In genomic region chr10:73888514-73888913, GRCh38 we compare ENCODE assay signal across 10 cellular contexts. TPM values are rescaled to one million over a fixed set of nuclear protein-coding genes. Genes with fewer than 3 reads are reported as not detected.
A peak's percentile ranks its signal among the peaks of the same experiment; 100 is the strongest.
DNase-seq lines count a peak whose midpoint lies in the region; ATAC-seq and TF ChIP-seq lines count a peak whose summit lies in the region.
"Had no signal": no experiment of that assay in that cellular context is flagged by ENCODE, and none has a peak within 500 bp of the region (broad histone marks: within the 10 kb centered on the region; RNA-seq: fewer than 3 reads in every experiment).

No MANE protein-coding gene starts in this region.

- no peaks in the 10 kb centered on the region for H3K79me2 ChIP-seq in mesendoderm (ENCODE audit: control insufficient read depth, insufficient read depth, low read length)

- no peaks in the 10 kb centered on the region for H3K79me1 ChIP-seq in mesendoderm (ENCODE audit: low read length)

- WGBS in mesendoderm (ENCODE audit: extremely low coverage, insufficient coverage, low lambda C conversion rate): no CpG with 5 or more reads among the region's 5 CpGs

- DNase-seq in NCI-H345 (lab: John Stamatoyannopoulos, UW): peak; percentile 49
- no peak for DNase-seq in NCI-H345 treated with DMSO at 0.1 percent for 48 hours (lab: John Stamatoyannopoulos, UW; ENCODE audit: unreplicated experiment)
- DNase-seq in MCF 10A (ENCODE audit: unreplicated experiment): peak; percentile 56
- DNase-seq in mesendoderm: no peak
- DNase-seq in type B pancreatic cell (ENCODE audit: extremely low spot score, unreplicated experiment): no peak
- no peak for DNase-seq in activated naive CD4-positive, alpha-beta T cell treated with anti-CD3 and anti-CD28 coated beads, Interleukin-2, amount 50 U/mL, for 72 hours (ENCODE audit: low spot score in 2 of 2)
- no peak for DNase-seq in stimulated activated CD4-positive, alpha-beta T cell treated with anti-CD3 and anti-CD28 coated beads, Interleukin-4, amount 100 ng/mL, for 24 hours
- DNase-seq in HK-2 (ENCODE audit: unreplicated experiment): no peak
- DNase-seq: NCI-H524 treated with DMSO at 0.1 percent for 48 hours, retina had no signal

- intact Hi-C loops in MCF 10A (cut with micrococcal nuclease): loop anchor here (5.0 kb wide), 2 partner anchors 69 to 149 kb away; no protein-coding TSS in a partner anchor

- H4K5ac ChIP-seq in mesendoderm (ENCODE audit: low read length): no peak overlapping the region

- no peak overlapping the region for H3K9ac ChIP-seq in mesendoderm (ENCODE audit: low read length)

- no peak overlapping the region for H3K23ac ChIP-seq in mesendoderm (ENCODE audit: low read length)

- TF ChIP-seq CTCF in MCF 10A (IDR thresholded peaks at IDR 0.05; ENCODE audit: unreplicated experiment) (no peak), type B pancreatic cell (conservative IDR thresholded peaks at IDR 0.05) (no peak)

- peaks cover 66% of the 10 kb centered on the region for H3K4me1 Mint-ChIP-seq in MCF 10A (ENCODE audit: insufficient read depth, unreplicated experiment)
- H3K4me1 Mint-ChIP-seq in type B pancreatic cell (ENCODE audit: unreplicated experiment): peaks cover 43% of the 10 kb centered on the region

- TSS peak; percentile 40 for BruUV-seq in MCF 10A (replicated peaks; lab: Mats Ljungman, UMichigan)

- CTCF ChIA-PET in MCF 10A (lab: Yijun Ruan, JAX): interaction anchor here (0.7 to 21.1 kb wide), 8 partner anchors 9 to 192 kb away, joined by 3 to 658 read pairs (median 20); no protein-coding TSS in a partner anchor

- no peaks in the 10 kb centered on the region for H3K27me3 Mint-ChIP-seq in MCF 10A (ENCODE audit: insufficient read depth, unreplicated experiment)
- H3K27me3 Mint-ChIP-seq in type B pancreatic cell: peaks cover 2% of the 10 kb centered on the region

- H2BK5ac ChIP-seq in mesendoderm (ENCODE audit: low read length): peak overlapping the region; percentile 54

- POLR2A ChIA-PET in MCF 10A (lab: Yijun Ruan, JAX): interaction anchor here (0.7 to 12.9 kb wide), 20 partner anchors 8 to 777 kb away, joined by 3 to 361 read pairs (median 7); partner anchors contain the start of genes ADK, AP3M1, CHCHD1 and PLAU

- no peak for ATAC-seq in activated naive CD4-positive, alpha-beta T cell treated with anti-CD3 and anti-CD28 coated beads, Interleukin-2, amount 50 U/mL, for 72 hours

- H3K27ac ChIP-seq in mesendoderm (ENCODE audit: low read depth, low read length): no peak overlapping the region

- no peaks in the 10 kb centered on the region for H3K27me3 ChIP-seq in mesendoderm (ENCODE audit: insufficient read depth, low read length, poor library complexity)

- no peak overlapping the region for H3K4ac ChIP-seq in mesendoderm (ENCODE audit: low read depth, low read length)

- H3K36me3 ChIP-seq in mesendoderm (ENCODE audit: control insufficient read depth, insufficient read depth, low read length): no peaks in the 10 kb centered on the region

- H2BK15ac ChIP-seq in mesendoderm (replicated peaks; ENCODE audit: low read depth): no peak overlapping the region

- H2BK120ac ChIP-seq in mesendoderm (ENCODE audit: low read depth, low read length): no peak overlapping the region

- H3K56ac ChIP-seq in mesendoderm (ENCODE audit: low read length): peak overlapping the region; percentile 29

- peak overlapping the region; percentile 5 for H3K4me3 Mint-ChIP-seq in MCF 10A (ENCODE audit: unreplicated experiment)
- peak overlapping the region; percentile 27 for H3K4me3 Mint-ChIP-seq in type B pancreatic cell

- no peak overlapping the region for H2AK5ac ChIP-seq in mesendoderm (ENCODE audit: low read length)

- no peak overlapping the region for H3K4me2 ChIP-seq in mesendoderm (ENCODE audit: low read length)

- H3K4me1 ChIP-seq in mesendoderm (ENCODE audit: control insufficient read depth, low read depth, low read length): peaks cover 7% of the 10 kb centered on the region

- no peaks in the 10 kb centered on the region for H3K9me3 Mint-ChIP-seq in MCF 10A (ENCODE audit: unreplicated experiment)
- no peaks in the 10 kb centered on the region for H3K9me3 Mint-ChIP-seq in type B pancreatic cell
- H3K9me3 Mint-ChIP-seq in activated naive CD4-positive, alpha-beta T cell treated with anti-CD3 and anti-CD28 coated beads, Interleukin-2, amount 50 U/mL, for 72 hours: no peaks in the 10 kb centered on the region

- no peaks in the 10 kb centered on the region for H3K36me3 Mint-ChIP-seq in MCF 10A (ENCODE audit: insufficient read depth, unreplicated experiment)
- H3K36me3 Mint-ChIP-seq in type B pancreatic cell: no peaks in the 10 kb centered on the region
- no peaks in the 10 kb centered on the region for H3K36me3 Mint-ChIP-seq in activated naive CD4-positive, alpha-beta T cell treated with anti-CD3 and anti-CD28 coated beads, Interleukin-2, amount 50 U/mL, for 72 hours

- no peak overlapping the region for H3K4me3 ChIP-seq in mesendoderm (ENCODE audit: low read length)

- H3K27ac Mint-ChIP-seq in MCF 10A (ENCODE audit: low read depth, unreplicated experiment) (peak overlapping the region; percentile 50), type B pancreatic cell (peak overlapping the region; percentile 87)
- H3K27ac Mint-ChIP-seq in activated naive CD4-positive, alpha-beta T cell treated with anti-CD3 and anti-CD28 coated beads, Interleukin-2, amount 50 U/mL, for 72 hours: no peak overlapping the region

- H4K8ac ChIP-seq in mesendoderm (ENCODE audit: low read depth, low read length): no peak overlapping the region

- H3K18ac ChIP-seq in mesendoderm (ENCODE audit: low read length): no peak overlapping the region

RNA-seq across cellular contexts. Expression of gene CAMK2G, which starts 14.2 kb away (rescaled TPM):
- total RNA-seq in MCF 10A (2022): 10.9 and 13.7 TPM in 2 replicates
- 13.0 TPM for polyA plus RNA-seq in mesendoderm (2013, experiment 1 of 2)
- polyA plus RNA-seq in mesendoderm (2013, experiment 2 of 2): 13.1 TPM
- total RNA-seq in type B pancreatic cell (ENCODE audit: low replicate concordance): 24.9 and 27.5 TPM in 2 replicates
- total RNA-seq in activated naive CD4-positive, alpha-beta T cell treated with anti-CD3 and anti-CD28 coated beads, Interleukin-2, amount 50 U/mL, for 72 hours: 10 to 100 TPM; 26.2 to 39.7 TPM

RNA-seq across cellular contexts. Expression of gene PLAU, which starts 22.4 kb away (rescaled TPM):
- total RNA-seq in MCF 10A (2022): 17.3 and 30.6 TPM in 2 replicates
- 15.7 TPM for polyA plus RNA-seq in mesendoderm (2013, experiment 1 of 2)
- 15.6 TPM for polyA plus RNA-seq in mesendoderm (2013, experiment 2 of 2)
- total RNA-seq in type B pancreatic cell (ENCODE audit: low replicate concordance): 3.5 and 5.5 TPM in 2 replicates
- total RNA-seq in activated naive CD4-positive, alpha-beta T cell treated with anti-CD3 and anti-CD28 coated beads, Interleukin-2, amount 50 U/mL, for 72 hours: under 1 TPM; 0.14 to 0.39 TPM

Comparison
In these comparisons a context has a peak if more than half of its experiments do, and no peak if none do; other contexts are left out.
1. DNase-seq: peak in NCI-H345 (single experiment) and MCF 10A (single experiment); none in NCI-H345 treated with DMSO at 0.1 percent for 48 hours (single experiment), mesendoderm (single experiment), type B pancreatic cell (single experiment), activated naive CD4-positive, alpha-beta T cell treated with anti-CD3 and anti-CD28 coated beads, Interleukin-2, amount 50 U/mL, for 72 hours (0 of 2), stimulated activated CD4-positive, alpha-beta T cell treated with anti-CD3 and anti-CD28 coated beads, Interleukin-4, amount 100 ng/mL, for 24 hours (single experiment) and HK-2 (single experiment).
2. H3K27ac Mint-ChIP-seq: peak in MCF 10A (single experiment) and type B pancreatic cell (single experiment); none in activated naive CD4-positive, alpha-beta T cell treated with anti-CD3 and anti-CD28 coated beads, Interleukin-2, amount 50 U/mL, for 72 hours (0 of 2).